In genomic region chr2:150473767-150474166, GRCh38 we compare ENCODE assay signal across 17 cellular contexts. TPM values are rescaled to one million over a fixed set of nuclear protein-coding genes. Genes with fewer than 3 reads are reported as not detected.
DNase-seq lines count a peak whose midpoint lies in the region; ATAC-seq and TF ChIP-seq lines count a peak whose summit lies in the region.
"Had no signal": no experiment of that assay in that cellular context is flagged by ENCODE, and none has a peak within 500 bp of the region (broad histone marks: within the 10 kb centered on the region; RNA-seq: fewer than 3 reads in every experiment).

No MANE protein-coding gene starts in this region.

- peak; percentile 24 for DNase-seq in HCEC 1CT
- no peak for DNase-seq in adipocyte (ENCODE audit: low read depth)
- DNase-seq in fibroblast of the aortic adventitia (ENCODE audit: low read depth) = peak; percentile 11
- DNase-seq in spleen = no peak
- DNase-seq in stimulated activated naive CD8-positive, alpha-beta T cell treated with anti-CD3 and anti-CD28 coated beads, Interleukin-15, amount 100 ng/mL, for 72 hours = no peak
- no peak for DNase-seq in ureter (ENCODE audit: low spot score)
- DNase-seq in SJCRH30 = no peak
- DNase-seq in activated naive CD4-positive, alpha-beta T cell treated with anti-CD3 and anti-CD28 coated beads, Interleukin-2, amount 50 U/mL, for 72 hours (ENCODE audit: low spot score in 2 of 2) = no peak
- DNase-seq: activated B cell treated with CpG ODN at 0.5 μM for 24 hours; erythroblast; H7; NCI-H2081; psoas muscle; stimulated activated CD4-positive, alpha-beta T cell treated with anti-CD3 and anti-CD28 coated beads, Interleukin-4, amount 100 ng/mL, for 1 hour had no signal

- no peak overlapping the region for H3K27ac Mint-ChIP-seq in stimulated activated naive CD8-positive, alpha-beta T cell treated with anti-CD3 and anti-CD28 coated beads, Interleukin-15, amount 100 ng/mL, for 72 hours
- no peak overlapping the region for H3K27ac Mint-ChIP-seq in activated naive CD4-positive, alpha-beta T cell treated with anti-CD3 and anti-CD28 coated beads, Interleukin-2, amount 50 U/mL, for 72 hours
- H3K27ac Mint-ChIP-seq: activated B cell treated with CpG ODN at 0.5 μM for 24 hours; activated naive CD8-positive, alpha-beta T cell had no signal

- TF ChIP-seq CTCF in fibroblast of the aortic adventitia (IDR thresholded peaks at IDR 0.05; ENCODE audit: insufficient read depth, low read length) (no peak), spleen (IDR thresholded peaks at IDR 0.05 in 8 of 11, conservative IDR thresholded peaks at IDR 0.05 in 3 of 11) (no peak)

- H3K9ac ChIP-seq in adipocyte (ENCODE audit: low read length) = no peak overlapping the region
- H3K9ac ChIP-seq: BLaER1 treated with 17β-estradiol and CSF1 and Interleukin-3, amounts not matched to agents 10 nM and 100 nM had no signal

- H3K27ac ChIP-seq in spleen (peak overlapping the region in 5 of 8 donors; percentile 38 to 82 (median 62)), SJCRH30 (no peak overlapping the region)
- H3K27ac ChIP-seq: BLaER1 treated with 17β-estradiol and CSF1 and Interleukin-3, amounts not matched to agents 10 nM and 100 nM; HL-60 had no signal

- no peak overlapping the region for H3K4me3 Mint-ChIP-seq in stimulated activated naive CD8-positive, alpha-beta T cell treated with anti-CD3 and anti-CD28 coated beads, Interleukin-15, amount 100 ng/mL, for 72 hours
- H3K4me3 Mint-ChIP-seq: activated B cell treated with CpG ODN at 0.5 μM for 24 hours; activated naive CD8-positive, alpha-beta T cell had no signal

- peaks cover 0 to 6% of the 10 kb centered on the region in 2 donors for H3K9me3 Mint-ChIP-seq in stimulated activated naive CD8-positive, alpha-beta T cell treated with anti-CD3 and anti-CD28 coated beads, Interleukin-15, amount 100 ng/mL, for 72 hours
- H3K9me3 Mint-ChIP-seq in activated naive CD4-positive, alpha-beta T cell treated with anti-CD3 and anti-CD28 coated beads, Interleukin-2, amount 50 U/mL, for 72 hours = peaks cover 4 to 11% of the 10 kb centered on the region in 2 donors
- H3K9me3 Mint-ChIP-seq: activated B cell treated with CpG ODN at 0.5 μM for 24 hours had no signal

- no peaks in the 10 kb centered on the region for H3K27me3 Mint-ChIP-seq in stimulated activated naive CD8-positive, alpha-beta T cell treated with anti-CD3 and anti-CD28 coated beads, Interleukin-15, amount 100 ng/mL, for 72 hours
- H3K27me3 Mint-ChIP-seq: activated B cell treated with CpG ODN at 0.5 μM for 24 hours; activated naive CD8-positive, alpha-beta T cell had no signal

- no peaks in the 10 kb centered on the region for H3K9me3 ChIP-seq in adipocyte (ENCODE audit: control insufficient read depth, low read length)
- no peaks in the 10 kb centered on the region for H3K9me3 ChIP-seq in spleen
- H3K9me3 ChIP-seq in SJCRH30 (replicated peaks) = no peaks in the 10 kb centered on the region
- H3K9me3 ChIP-seq: BLaER1 treated with 17β-estradiol and CSF1 and Interleukin-3, amounts not matched to agents 10 nM and 100 nM; psoas muscle had no signal

- H3K27me3 ChIP-seq in adipocyte (replicated peaks; ENCODE audit: control insufficient read depth, insufficient read depth, low read length) (no peaks in the 10 kb centered on the region), spleen (replicated peaks in 1 of 7) (no peaks in the 10 kb centered on the region), SJCRH30 (no peaks in the 10 kb centered on the region)
- H3K27me3 ChIP-seq: BLaER1 treated with 17β-estradiol and CSF1 and Interleukin-3, amounts not matched to agents 10 nM and 100 nM had no signal

- ATAC-seq in stimulated activated naive CD8-positive, alpha-beta T cell treated with anti-CD3 and anti-CD28 coated beads, Interleukin-15, amount 100 ng/mL, for 72 hours = no peak
- ATAC-seq in activated naive CD4-positive, alpha-beta T cell treated with anti-CD3 and anti-CD28 coated beads, Interleukin-2, amount 50 U/mL, for 72 hours = no peak
- ATAC-seq: psoas muscle had no signal

- 66 to 76% (median 73%) methylated on average over 3 of the region's 3 CpGs for WGBS in spleen, 5 donors

- no peak for TF ChIP-seq POLR2A in spleen (IDR thresholded peaks at IDR 0.05)

- peak overlapping the region; percentile 25 for H3K4me3 ChIP-seq in adipocyte (ENCODE audit: low read length)
- H3K4me3 ChIP-seq in fibroblast of the aortic adventitia (ENCODE audit: low read depth, low read length) = no peak overlapping the region
- H3K4me3 ChIP-seq in spleen = no peak overlapping the region
- no peak overlapping the region for H3K4me3 ChIP-seq in SJCRH30
- H3K4me3 ChIP-seq: BLaER1 treated with 17β-estradiol and CSF1 and Interleukin-3, amounts not matched to agents 10 nM and 100 nM; psoas muscle had no signal

- peaks cover 79% of the 10 kb centered on the region for H3K36me3 ChIP-seq in adipocyte (ENCODE audit: control insufficient read depth, insufficient read depth, low read length, severe bottlenecking)
- peaks cover 0 to 26% (median 0%) of the 10 kb centered on the region in 6 donors for H3K36me3 ChIP-seq in spleen
- H3K36me3 ChIP-seq in SJCRH30 = peaks cover 71% of the 10 kb centered on the region

- peaks cover 88% of the 10 kb centered on the region for H3K4me1 ChIP-seq in adipocyte (ENCODE audit: control insufficient read depth, insufficient read depth, low read length)
- H3K4me1 ChIP-seq in spleen = peaks cover 0 to 35% (median 0%) of the 10 kb centered on the region in 6 donors
- peaks cover 13% of the 10 kb centered on the region for H3K4me1 ChIP-seq in SJCRH30

- intact Hi-C loops in spleen (cut with DNase I; ENCODE audit: low total_unique reads) = no loop called here

- H3K4me1 Mint-ChIP-seq in stimulated activated naive CD8-positive, alpha-beta T cell treated with anti-CD3 and anti-CD28 coated beads, Interleukin-15, amount 100 ng/mL, for 72 hours = no peaks in the 10 kb centered on the region
- H3K4me1 Mint-ChIP-seq: activated B cell treated with CpG ODN at 0.5 μM for 24 hours had no signal

- no peaks in the 10 kb centered on the region for H3K36me3 Mint-ChIP-seq in activated naive CD4-positive, alpha-beta T cell treated with anti-CD3 and anti-CD28 coated beads, Interleukin-2, amount 50 U/mL, for 72 hours
- H3K36me3 Mint-ChIP-seq: activated naive CD8-positive, alpha-beta T cell had no signal

RNA-seq across cellular contexts. Expression of gene RND3, which starts 13.7 kb away (rescaled TPM):
- total RNA-seq in fibroblast of the aortic adventitia (ENCODE audit: low replicate concordance) (154 and 321 TPM in 2 replicates), spleen (10 to 100 TPM; 54.1 to 97.0 (median 62.2) TPM), ureter (63.5 TPM)
- polyA plus RNA-seq in spleen = 10 to 100 TPM; 10.3 to 17.1 (median 10.6) TPM
- 31.7 and 43.4 TPM in 2 replicates for total RNA-seq in SJCRH30 (2014; rRNA removed; shearing (Covaris generic))
- total RNA-seq in activated naive CD4-positive, alpha-beta T cell treated with anti-CD3 and anti-CD28 coated beads, Interleukin-2, amount 50 U/mL, for 72 hours = not detected
- total RNA-seq: activated B cell treated with CpG ODN at 0.5 μM for 24 hours had no signal

Comparison
In these comparisons a context has a peak if more than half of its experiments do, and no peak if none do; other contexts are left out.
1. DNase-seq: peak in HCEC 1CT (single experiment) and fibroblast of the aortic adventitia (single experiment); none in adipocyte (single experiment), spleen (single experiment), stimulated activated naive CD8-positive, alpha-beta T cell treated with anti-CD3 and anti-CD28 coated beads, Interleukin-15, amount 100 ng/mL, for 72 hours (0 of 2), ureter (single experiment), SJCRH30 (0 of 2) and activated naive CD4-positive, alpha-beta T cell treated with anti-CD3 and anti-CD28 coated beads, Interleukin-2, amount 50 U/mL, for 72 hours (0 of 2).
2. RNA of gene RND3, which starts 13.7 kb away (total RNA-seq): 154 to 321 TPM in fibroblast of the aortic adventitia, 63.5 TPM in ureter (single experiment), 54.1 to 97.0 TPM in spleen and 31.7 to 43.4 TPM in SJCRH30; not detected in activated naive CD4-positive, alpha-beta T cell treated with anti-CD3 and anti-CD28 coated beads, Interleukin-2, amount 50 U/mL, for 72 hours; every median in the first group is over 10 times any median in the second.